8 cellular contexts compared by ENCODE assay signal in genomic region chr16:31700530-31701388, GRCh38.
DNase-seq lines count a peak whose midpoint lies in the region; FAIRE-seq and TF ChIP-seq lines count a peak whose summit lies in the region.

No MANE protein-coding gene starts in this region.

- H4K20me1 ChIP-seq in GM23248 (ENCODE audit: insufficient read depth), result no peaks in the 10 kb centered on the region
- H4K20me1 ChIP-seq in Loucy (ENCODE audit: insufficient read depth, low read length, poor library complexity, severe bottlenecking), result peaks cover 33% of the 10 kb centered on the region

- DNase-seq in GM12891 (ENCODE audit: insufficient read length, low spot score) (peak; percentile 33), GM23248 (peak; percentile 36), midbrain (lab: John Stamatoyannopoulos, UW) (peak; percentile 79), HuH-7.5 (ENCODE audit: low spot score) (no peak)
- peak; percentile 92 for DNase-seq in activated CD4-positive, alpha-beta memory T cell treated with anti-CD3 and anti-CD28 coated beads for 36 hours
- DNase-seq in effector CD4-positive, alpha-beta T cell, result peak; percentile 84
- DNase-seq in stimulated activated CD8-positive, alpha-beta memory T cell treated with anti-CD3 and anti-CD28 coated beads, Interleukin-2, amount 100 ng/mL, for 1 hour (ENCODE audit: low read depth in 2 of 2), result peak; percentile 70 to 82

- peak overlapping the region; percentile 93 for H3K27ac Mint-ChIP-seq in activated CD4-positive, alpha-beta memory T cell treated with anti-CD3 and anti-CD28 coated beads for 36 hours

- H3K9ac ChIP-seq in GM23248 (peak overlapping the region; percentile 71), Loucy (ENCODE audit: low read depth, low read length, poor library complexity, severe bottlenecking) (peak overlapping the region; percentile 80)

- intact Hi-C loops in activated CD4-positive, alpha-beta memory T cell treated with anti-CD3 and anti-CD28 coated beads for 36 hours (cut with micrococcal nuclease), result loop anchor here (1.0 to 2.0 kb wide), 5 partner anchors 13 to 242 kb away; partner anchors contain the start of gene ARMC5

- H3K27me3 Mint-ChIP-seq in activated CD4-positive, alpha-beta memory T cell treated with anti-CD3 and anti-CD28 coated beads for 36 hours, result no peaks in the 10 kb centered on the region

- no peaks in the 10 kb centered on the region for H3K9me2 ChIP-seq in GM23248 (ENCODE audit: insufficient read depth)
- no peaks in the 10 kb centered on the region for H3K9me2 ChIP-seq in Loucy (replicated peaks; ENCODE audit: low read depth, low read length)

- in situ Hi-C loops in GM23248 (cut with MboI), result loop anchor here (25.0 kb wide), 2 partner anchors 488 to 738 kb away; partner anchors contain the start of genes PYCARD, PYDC1, SETD1A and TRIM72

- H3F3A ChIP-seq in GM23248 (ENCODE audit: insufficient read depth) (no peaks in the 10 kb centered on the region), Loucy (ENCODE audit: low read depth) (no peaks in the 10 kb centered on the region)

- H2AFZ ChIP-seq in GM23248 (peak overlapping the region; percentile 90), Loucy (ENCODE audit: low read length) (peak overlapping the region; percentile 75)

- no peaks in the 10 kb centered on the region for H3K9me3 ChIP-seq in GM23248 (ENCODE audit: low read depth)
- no peaks in the 10 kb centered on the region for H3K9me3 ChIP-seq in Loucy (ENCODE audit: insufficient read depth, low read depth, low read length)

- no peak for TF ChIP-seq CTCF in Loucy (conservative IDR thresholded peaks at IDR 0.05; ENCODE audit: low read length)

- H3K36me3 Mint-ChIP-seq in activated CD4-positive, alpha-beta memory T cell treated with anti-CD3 and anti-CD28 coated beads for 36 hours, result peaks cover 29% of the 10 kb centered on the region

- H3K4me3 ChIP-seq in GM23248 (peak overlapping the region; percentile 90), Loucy (ENCODE audit: low read length, poor library complexity, severe bottlenecking) (peak overlapping the region; percentile 82)

- H3K4me1 ChIP-seq in GM23248 (ENCODE audit: insufficient read depth) (0 out of 2 replicates have a peak, but pooled peaks cover 3% of the 10 kb centered on the region), Loucy (ENCODE audit: insufficient read depth, low read length, poor library complexity, severe bottlenecking) (peaks cover 22% of the 10 kb centered on the region)

- CTCF ChIA-PET in activated CD4-positive, alpha-beta memory T cell treated with anti-CD3 and anti-CD28 coated beads for 36 hours (lab: Charles Lee), result interaction anchor here (1.2 to 1.4 kb wide), 2 partner anchors 14 to 168 kb away, joined by 3 read pairs; no protein-coding TSS in a partner anchor

- peaks cover 5% of the 10 kb centered on the region; the same call in 1 of the 2 replicates for H3K27me3 ChIP-seq in GM23248 (replicated peaks; ENCODE audit: insufficient read depth)
- no peaks in the 10 kb centered on the region for H3K27me3 ChIP-seq in Loucy (ENCODE audit: insufficient read depth, low read length, poor library complexity, severe bottlenecking)

- H3K27ac ChIP-seq in GM23248, result no peak overlapping the region

- POLR2A ChIA-PET in activated CD4-positive, alpha-beta memory T cell treated with anti-CD3 and anti-CD28 coated beads for 36 hours (lab: Charles Lee), result interaction anchor here (0.8 to 5.0 kb wide), 3 partner anchors 13 to 177 kb away, joined by 3 to 42 read pairs (median 6); partner anchors contain the start of gene ZNF267

- H3K36me3 ChIP-seq in GM23248 (ENCODE audit: low read depth), result no peaks in the 10 kb centered on the region
- H3K36me3 ChIP-seq in Loucy (ENCODE audit: insufficient read depth, low read length), result peaks cover 19% of the 10 kb centered on the region

- H3K4me1 Mint-ChIP-seq in activated CD4-positive, alpha-beta memory T cell treated with anti-CD3 and anti-CD28 coated beads for 36 hours (ENCODE audit: low read depth), result peaks cover 28% of the 10 kb centered on the region

- TF ChIP-seq POLR2A in GM12891 (IDR thresholded peaks at IDR 0.05; ENCODE audit: low read depth, low read length), result peak; percentile 67

- H3K4me2 ChIP-seq in GM23248 (ENCODE audit: unreplicated experiment) (peak overlapping the region; percentile 90), Loucy (ENCODE audit: low read depth, low read length, poor library complexity, severe bottlenecking) (peak overlapping the region; percentile 73)

- WGBS in GM23248 (ENCODE audit: low coverage in 1 of 2, low lambda C conversion rate in 2 of 2, missing lambda C conversion rate in 2 of 2), 2 experiments, result 2 to 4% methylated on average over 46 to 56 of the region's 56 CpGs

- H3K4me3 Mint-ChIP-seq in activated CD4-positive, alpha-beta memory T cell treated with anti-CD3 and anti-CD28 coated beads for 36 hours, result peak overlapping the region; percentile 90

- no peaks in the 10 kb centered on the region for H3K9me3 Mint-ChIP-seq in activated CD4-positive, alpha-beta memory T cell treated with anti-CD3 and anti-CD28 coated beads for 36 hours

- H3K79me2 ChIP-seq in GM23248 (ENCODE audit: insufficient read depth), result peaks cover 7% of the 10 kb centered on the region
- H3K79me2 ChIP-seq in Loucy (ENCODE audit: insufficient read depth, low read length), result peaks cover 34% of the 10 kb centered on the region

- no peak for FAIRE-seq in GM12891 (lab: Jason Lieb, UNC)

TF ChIP-seq in GM12891, 5 proteins besides CTCF, POLR2A, EP300 and RAD21:
- TF ChIP-seq SPI1 (IDR thresholded peaks at IDR 0.05; ENCODE audit: low read depth, low read length) (peak; percentile 57), PAX5 (IDR thresholded peaks at IDR 0.05; ENCODE audit: insufficient read depth, low read length, severe bottlenecking) (no peak), POLR2AphosphoS5 (IDR thresholded peaks at IDR 0.05; ENCODE audit: low read depth, low read length) (peak; percentile 74; the same call in 1 of the 2 replicates), POU2F2 (IDR thresholded peaks at IDR 0.05; ENCODE audit: low read depth, low read length) (0 out of 2 replicates have a peak, but pooled peaks have one; percentile 39), TAF1 (IDR thresholded peaks at IDR 0.05; ENCODE audit: low read depth, low read length) (peak; percentile 59; the same call in 1 of the 2 replicates)
